ENCODE assay signal across 1 cellular context in the genomic region with DNA sequence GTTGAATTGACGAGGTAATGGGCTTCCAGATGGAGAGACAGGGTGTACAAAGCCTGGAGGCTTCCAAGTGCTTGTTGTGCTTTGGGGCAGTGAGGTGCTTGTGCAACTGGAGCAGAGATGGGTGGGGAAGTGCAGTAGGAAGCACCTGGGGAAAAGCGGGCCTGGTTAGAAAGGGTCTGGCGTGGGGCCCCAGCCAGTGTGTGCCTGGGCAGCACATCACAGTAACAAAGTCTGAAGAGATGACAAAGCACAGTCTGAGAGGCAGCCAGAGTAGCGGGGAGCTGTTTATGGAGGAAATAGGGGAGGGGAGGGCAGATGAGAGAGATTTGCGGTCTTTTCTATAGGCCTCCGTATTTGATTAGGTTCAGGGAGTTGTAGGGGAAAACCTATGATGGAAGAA.
TF ChIP-seq lines count a peak whose summit lies in the region.

No MANE protein-coding gene starts in this region.

TF ChIP-seq in HepG2, 621 proteins besides CTCF, POLR2A, EP300 and RAD21:
- TF ChIP-seq, protein P1, sequence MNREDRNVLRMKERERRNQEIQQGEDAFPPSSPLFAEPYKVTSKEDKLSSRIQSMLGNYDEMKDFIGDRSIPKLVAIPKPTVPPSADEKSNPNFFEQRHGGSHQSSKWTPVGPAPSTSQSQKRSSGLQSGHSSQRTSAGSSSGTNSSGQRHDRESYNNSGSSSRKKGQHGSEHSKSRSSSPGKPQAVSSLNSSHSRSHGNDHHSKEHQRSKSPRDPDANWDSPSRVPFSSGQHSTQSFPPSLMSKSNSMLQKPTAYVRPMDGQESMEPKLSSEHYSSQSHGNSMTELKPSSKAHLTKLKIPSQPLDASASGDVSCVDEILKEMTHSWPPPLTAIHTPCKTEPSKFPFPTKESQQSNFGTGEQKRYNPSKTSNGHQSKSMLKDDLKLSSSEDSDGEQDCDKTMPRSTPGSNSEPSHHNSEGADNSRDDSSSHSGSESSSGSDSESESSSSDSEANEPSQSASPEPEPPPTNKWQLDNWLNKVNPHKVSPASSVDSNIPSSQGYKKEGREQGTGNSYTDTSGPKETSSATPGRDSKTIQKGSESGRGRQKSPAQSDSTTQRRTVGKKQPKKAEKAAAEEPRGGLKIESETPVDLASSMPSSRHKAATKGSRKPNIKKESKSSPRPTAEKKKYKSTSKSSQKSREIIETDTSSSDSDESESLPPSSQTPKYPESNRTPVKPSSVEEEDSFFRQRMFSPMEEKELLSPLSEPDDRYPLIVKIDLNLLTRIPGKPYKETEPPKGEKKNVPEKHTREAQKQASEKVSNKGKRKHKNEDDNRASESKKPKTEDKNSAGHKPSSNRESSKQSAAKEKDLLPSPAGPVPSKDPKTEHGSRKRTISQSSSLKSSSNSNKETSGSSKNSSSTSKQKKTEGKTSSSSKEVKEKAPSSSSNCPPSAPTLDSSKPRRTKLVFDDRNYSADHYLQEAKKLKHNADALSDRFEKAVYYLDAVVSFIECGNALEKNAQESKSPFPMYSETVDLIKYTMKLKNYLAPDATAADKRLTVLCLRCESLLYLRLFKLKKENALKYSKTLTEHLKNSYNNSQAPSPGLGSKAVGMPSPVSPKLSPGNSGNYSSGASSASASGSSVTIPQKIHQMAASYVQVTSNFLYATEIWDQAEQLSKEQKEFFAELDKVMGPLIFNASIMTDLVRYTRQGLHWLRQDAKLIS (CRISPR knock-in tag; IDR thresholded peaks at IDR 0.05) = no peak
- no peak for TF ChIP-seq KAT8 (CRISPR knock-in tag; IDR thresholded peaks at IDR 0.05)
- TF ChIP-seq ELF3 (CRISPR knock-in tag; IDR thresholded peaks at IDR 0.05) = no peak
- TF ChIP-seq, protein P2, sequence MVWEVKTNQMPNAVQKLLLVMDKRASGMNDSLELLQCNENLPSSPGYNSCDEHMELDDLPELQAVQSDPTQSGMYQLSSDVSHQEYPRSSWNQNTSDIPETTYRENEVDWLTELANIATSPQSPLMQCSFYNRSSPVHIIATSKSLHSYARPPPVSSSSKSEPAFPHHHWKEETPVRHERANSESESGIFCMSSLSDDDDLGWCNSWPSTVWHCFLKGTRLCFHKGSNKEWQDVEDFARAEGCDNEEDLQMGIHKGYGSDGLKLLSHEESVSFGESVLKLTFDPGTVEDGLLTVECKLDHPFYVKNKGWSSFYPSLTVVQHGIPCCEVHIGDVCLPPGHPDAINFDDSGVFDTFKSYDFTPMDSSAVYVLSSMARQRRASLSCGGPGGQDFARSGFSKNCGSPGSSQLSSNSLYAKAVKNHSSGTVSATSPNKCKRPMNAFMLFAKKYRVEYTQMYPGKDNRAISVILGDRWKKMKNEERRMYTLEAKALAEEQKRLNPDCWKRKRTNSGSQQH (CRISPR knock-in tag; IDR thresholded peaks at IDR 0.05; ENCODE audit: low read depth) = no peak
- TF ChIP-seq ZNF550 (CRISPR knock-in tag; IDR thresholded peaks at IDR 0.05; ENCODE audit: borderline replicate concordance) = no peak
- TF ChIP-seq HHEX (CRISPR knock-in tag; IDR thresholded peaks at IDR 0.05) = 0 out of 2 replicates have a peak, but pooled peaks have one; percentile 11
- TF ChIP-seq NFKB2 (CRISPR knock-in tag; IDR thresholded peaks at IDR 0.05; ENCODE audit: borderline replicate concordance) = 0 out of 2 replicates have a peak, but pooled peaks have one; percentile 31
- TF ChIP-seq, protein P3, sequence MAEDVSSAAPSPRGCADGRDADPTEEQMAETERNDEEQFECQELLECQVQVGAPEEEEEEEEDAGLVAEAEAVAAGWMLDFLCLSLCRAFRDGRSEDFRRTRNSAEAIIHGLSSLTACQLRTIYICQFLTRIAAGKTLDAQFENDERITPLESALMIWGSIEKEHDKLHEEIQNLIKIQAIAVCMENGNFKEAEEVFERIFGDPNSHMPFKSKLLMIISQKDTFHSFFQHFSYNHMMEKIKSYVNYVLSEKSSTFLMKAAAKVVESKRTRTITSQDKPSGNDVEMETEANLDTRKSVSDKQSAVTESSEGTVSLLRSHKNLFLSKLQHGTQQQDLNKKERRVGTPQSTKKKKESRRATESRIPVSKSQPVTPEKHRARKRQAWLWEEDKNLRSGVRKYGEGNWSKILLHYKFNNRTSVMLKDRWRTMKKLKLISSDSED (CRISPR knock-in tag; IDR thresholded peaks at IDR 0.05) = no peak
- TF ChIP-seq ZNF282 (IDR thresholded peaks at IDR 0.05; ENCODE audit: partially characterized antibody) = no peak
- TF ChIP-seq, protein P4, sequence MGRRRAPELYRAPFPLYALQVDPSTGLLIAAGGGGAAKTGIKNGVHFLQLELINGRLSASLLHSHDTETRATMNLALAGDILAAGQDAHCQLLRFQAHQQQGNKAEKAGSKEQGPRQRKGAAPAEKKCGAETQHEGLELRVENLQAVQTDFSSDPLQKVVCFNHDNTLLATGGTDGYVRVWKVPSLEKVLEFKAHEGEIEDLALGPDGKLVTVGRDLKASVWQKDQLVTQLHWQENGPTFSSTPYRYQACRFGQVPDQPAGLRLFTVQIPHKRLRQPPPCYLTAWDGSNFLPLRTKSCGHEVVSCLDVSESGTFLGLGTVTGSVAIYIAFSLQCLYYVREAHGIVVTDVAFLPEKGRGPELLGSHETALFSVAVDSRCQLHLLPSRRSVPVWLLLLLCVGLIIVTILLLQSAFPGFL (CRISPR knock-in tag; IDR thresholded peaks at IDR 0.05) = no peak
- TF ChIP-seq, protein P5, sequence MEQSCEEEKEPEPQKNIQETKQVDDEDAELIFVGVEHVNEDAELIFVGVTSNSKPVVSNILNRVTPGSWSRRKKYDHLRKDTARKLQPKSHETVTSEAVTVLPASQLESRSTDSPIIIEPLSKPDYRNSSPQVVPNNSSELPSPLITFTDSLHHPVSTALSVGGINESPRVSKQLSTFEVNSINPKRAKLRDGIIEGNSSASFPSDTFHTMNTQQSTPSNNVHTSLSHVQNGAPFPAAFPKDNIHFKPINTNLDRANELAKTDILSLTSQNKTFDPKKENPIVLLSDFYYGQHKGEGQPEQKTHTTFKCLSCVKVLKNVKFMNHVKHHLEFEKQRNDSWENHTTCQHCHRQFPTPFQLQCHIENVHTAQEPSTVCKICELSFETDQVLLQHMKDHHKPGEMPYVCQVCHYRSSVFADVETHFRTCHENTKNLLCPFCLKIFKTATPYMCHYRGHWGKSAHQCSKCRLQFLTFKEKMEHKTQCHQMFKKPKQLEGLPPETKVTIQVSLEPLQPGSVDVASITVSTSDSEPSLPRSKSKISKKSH (CRISPR knock-in tag; IDR thresholded peaks at IDR 0.05; ENCODE audit: borderline replicate concordance) = no peak
- TF ChIP-seq, protein P6, sequence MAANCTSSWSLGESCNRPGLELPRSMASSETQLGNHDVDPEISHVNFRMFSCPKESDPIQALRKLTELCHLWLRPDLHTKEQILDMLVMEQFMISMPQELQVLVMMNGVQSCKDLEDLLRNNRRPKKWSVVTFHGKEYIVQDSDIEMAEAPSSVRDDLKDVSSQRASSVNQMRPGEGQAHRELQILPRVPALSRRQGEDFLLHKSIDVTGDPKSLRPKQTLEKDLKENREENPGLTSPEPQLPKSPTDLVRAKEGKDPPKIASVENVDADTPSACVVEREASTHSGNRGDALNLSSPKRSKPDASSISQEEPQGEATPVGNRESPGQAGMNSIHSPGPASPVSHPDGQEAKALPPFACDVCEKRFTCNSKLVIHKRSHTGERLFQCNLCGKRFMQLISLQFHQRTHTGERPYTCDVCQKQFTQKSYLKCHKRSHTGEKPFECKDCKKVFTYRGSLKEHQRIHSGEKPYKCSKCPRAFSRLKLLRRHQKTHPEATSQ (CRISPR knock-in tag; IDR thresholded peaks at IDR 0.05; ENCODE audit: borderline replicate concordance) = no peak
- TF ChIP-seq, protein P7, sequence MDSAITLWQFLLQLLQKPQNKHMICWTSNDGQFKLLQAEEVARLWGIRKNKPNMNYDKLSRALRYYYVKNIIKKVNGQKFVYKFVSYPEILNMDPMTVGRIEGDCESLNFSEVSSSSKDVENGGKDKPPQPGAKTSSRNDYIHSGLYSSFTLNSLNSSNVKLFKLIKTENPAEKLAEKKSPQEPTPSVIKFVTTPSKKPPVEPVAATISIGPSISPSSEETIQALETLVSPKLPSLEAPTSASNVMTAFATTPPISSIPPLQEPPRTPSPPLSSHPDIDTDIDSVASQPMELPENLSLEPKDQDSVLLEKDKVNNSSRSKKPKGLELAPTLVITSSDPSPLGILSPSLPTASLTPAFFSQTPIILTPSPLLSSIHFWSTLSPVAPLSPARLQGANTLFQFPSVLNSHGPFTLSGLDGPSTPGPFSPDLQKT (CRISPR knock-in tag; IDR thresholded peaks at IDR 0.05; ENCODE audit: borderline replicate concordance) = no peak
- no peak for TF ChIP-seq MED1 (CRISPR knock-in tag; IDR thresholded peaks at IDR 0.05)
- TF ChIP-seq, protein P8, sequence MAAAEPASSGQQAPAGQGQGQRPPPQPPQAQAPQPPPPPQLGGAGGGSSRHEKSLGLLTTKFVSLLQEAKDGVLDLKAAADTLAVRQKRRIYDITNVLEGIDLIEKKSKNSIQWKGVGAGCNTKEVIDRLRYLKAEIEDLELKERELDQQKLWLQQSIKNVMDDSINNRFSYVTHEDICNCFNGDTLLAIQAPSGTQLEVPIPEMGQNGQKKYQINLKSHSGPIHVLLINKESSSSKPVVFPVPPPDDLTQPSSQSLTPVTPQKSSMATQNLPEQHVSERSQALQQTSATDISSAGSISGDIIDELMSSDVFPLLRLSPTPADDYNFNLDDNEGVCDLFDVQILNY (CRISPR knock-in tag; conservative IDR thresholded peaks at IDR 0.05) = no peak
- TF ChIP-seq, protein P9, sequence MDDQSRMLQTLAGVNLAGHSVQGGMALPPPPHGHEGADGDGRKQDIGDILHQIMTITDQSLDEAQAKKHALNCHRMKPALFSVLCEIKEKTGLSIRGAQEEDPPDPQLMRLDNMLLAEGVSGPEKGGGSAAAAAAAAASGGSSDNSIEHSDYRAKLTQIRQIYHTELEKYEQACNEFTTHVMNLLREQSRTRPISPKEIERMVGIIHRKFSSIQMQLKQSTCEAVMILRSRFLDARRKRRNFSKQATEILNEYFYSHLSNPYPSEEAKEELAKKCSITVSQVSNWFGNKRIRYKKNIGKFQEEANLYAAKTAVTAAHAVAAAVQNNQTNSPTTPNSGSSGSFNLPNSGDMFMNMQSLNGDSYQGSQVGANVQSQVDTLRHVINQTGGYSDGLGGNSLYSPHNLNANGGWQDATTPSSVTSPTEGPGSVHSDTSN (CRISPR knock-in tag; IDR thresholded peaks at IDR 0.05; ENCODE audit: borderline replicate concordance) = 0 out of 2 replicates have a peak, but pooled peaks have one; percentile 38
- TF ChIP-seq, protein P10, sequence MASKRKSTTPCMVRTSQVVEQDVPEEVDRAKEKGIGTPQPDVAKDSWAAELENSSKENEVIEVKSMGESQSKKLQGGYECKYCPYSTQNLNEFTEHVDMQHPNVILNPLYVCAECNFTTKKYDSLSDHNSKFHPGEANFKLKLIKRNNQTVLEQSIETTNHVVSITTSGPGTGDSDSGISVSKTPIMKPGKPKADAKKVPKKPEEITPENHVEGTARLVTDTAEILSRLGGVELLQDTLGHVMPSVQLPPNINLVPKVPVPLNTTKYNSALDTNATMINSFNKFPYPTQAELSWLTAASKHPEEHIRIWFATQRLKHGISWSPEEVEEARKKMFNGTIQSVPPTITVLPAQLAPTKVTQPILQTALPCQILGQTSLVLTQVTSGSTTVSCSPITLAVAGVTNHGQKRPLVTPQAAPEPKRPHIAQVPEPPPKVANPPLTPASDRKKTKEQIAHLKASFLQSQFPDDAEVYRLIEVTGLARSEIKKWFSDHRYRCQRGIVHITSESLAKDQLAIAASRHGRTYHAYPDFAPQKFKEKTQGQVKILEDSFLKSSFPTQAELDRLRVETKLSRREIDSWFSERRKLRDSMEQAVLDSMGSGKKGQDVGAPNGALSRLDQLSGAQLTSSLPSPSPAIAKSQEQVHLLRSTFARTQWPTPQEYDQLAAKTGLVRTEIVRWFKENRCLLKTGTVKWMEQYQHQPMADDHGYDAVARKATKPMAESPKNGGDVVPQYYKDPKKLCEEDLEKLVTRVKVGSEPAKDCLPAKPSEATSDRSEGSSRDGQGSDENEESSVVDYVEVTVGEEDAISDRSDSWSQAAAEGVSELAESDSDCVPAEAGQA (IDR thresholded peaks at IDR 0.05; ENCODE audit: low read depth) = no peak
- TF ChIP-seq, protein P10 (CRISPR knock-in tag; IDR thresholded peaks at IDR 0.05; ENCODE audit: borderline replicate concordance) = peak; percentile 27; the same call in 1 of the 2 replicates
